In the genomic region with DNA sequence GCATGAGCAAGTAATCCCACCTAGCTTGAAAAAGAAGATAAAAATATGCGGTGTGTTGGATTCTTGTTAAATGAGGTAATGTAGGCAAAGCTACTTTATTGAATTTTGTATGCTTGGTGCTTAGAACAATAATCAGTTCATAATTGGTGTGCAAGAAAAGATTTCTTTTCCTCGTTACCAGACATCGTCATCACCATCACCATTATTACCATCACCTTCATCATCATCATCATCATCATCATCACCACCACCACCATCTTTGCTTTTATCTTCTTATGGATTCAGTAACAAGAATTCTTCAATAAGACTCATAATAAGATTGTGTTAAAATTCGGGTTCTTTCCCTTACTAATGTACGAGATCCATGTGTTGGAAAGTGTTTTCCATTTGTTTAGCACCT, we compare ENCODE assay signal across 27 cellular contexts.
"Had no signal": no experiment of that assay in that cellular context is flagged by ENCODE, and none has a peak within 500 bp of the region (broad histone marks: within the 10 kb centered on the region; RNA-seq: fewer than 3 reads in every experiment).

No MANE protein-coding gene starts in this region.

- H3K4me1 ChIP-seq: stomach, suprapubic skin, testis, thyroid gland, tibial artery, tibial nerve, transverse colon, upper lobe of left lung, upper lobe of right lung, uterus, vagina had no signal

- H3K27me3 ChIP-seq: stomach, testis, thyroid gland, tibial artery, tibial nerve, transverse colon, upper lobe of left lung, upper lobe of right lung, uterus, vagina had no signal

- FAIRE-seq: urothelium cell line had no signal

- ATAC-seq: stimulated activated effector memory CD8-positive, alpha-beta T cell treated with anti-CD3 and anti-CD28 coated beads, Interleukin-12 subunit alpha, Interleukin-12 subunit beta, amount 100 ng/mL, for 72 hours; stimulated activated memory B cell treated with anti-CD40 and anti-IgM and Interleukin-4, amounts not matched to agents 10 μg/mL and 1 μg/mL and 100 μg/mL, for 72 hours; stimulated activated naive B cell treated with anti-CD40 and anti-IgM and Interleukin-4, amounts not matched to agents 10 μg/mL and 1 μg/mL and 100 μg/mL, for 72 hours; stimulated activated naive CD8-positive, alpha-beta T cell treated with anti-CD3 and anti-CD28 coated beads, Interleukin-15, amount 100 ng/mL, for 72 hours; stimulated activated naive CD8-positive, alpha-beta T cell treated with anti-CD3 and anti-CD28 coated beads, Interleukin-15, Interleukin-2, amounts not matched to agents 100 U/mL and 50 U/mL, for 24 hours; upper lobe of right lung had no signal

- H3K4me3 ChIP-seq: stomach, suprapubic skin, testis, thoracic aorta, thyroid gland, tibial artery, tibial nerve, transverse colon, upper lobe of left lung, upper lobe of right lung, uterus, vagina had no signal

- H3K9me3 ChIP-seq: stomach, suprapubic skin, testis, thoracic aorta, thyroid gland, tibial artery, tibial nerve, upper lobe of left lung, upper lobe of right lung, uterus, vagina had no signal

- H3K27ac ChIP-seq: stomach, suprapubic skin, testis, thoracic aorta, thyroid gland, tibial artery, tibial nerve, transverse colon, upper lobe of left lung, upper lobe of right lung, uterus, vagina had no signal

- H3K36me3 ChIP-seq: stomach, suprapubic skin, thoracic aorta, thyroid gland, tibial artery, tibial nerve, transverse colon, upper lobe of left lung, upper lobe of right lung, uterus, vagina had no signal

- DNase-seq: stimulated activated CD4-positive, alpha-beta T cell treated with anti-CD3 and anti-CD28 coated beads, Interleukin-2, amount 100 ng/mL, for 48 hours; stimulated activated CD4-positive, alpha-beta T cell treated with anti-CD3 and anti-CD28 coated beads, Interleukin-4, amount 100 ng/mL, for 1 hour; stimulated activated CD4-positive, alpha-beta T cell treated with anti-CD3 and anti-CD28 coated beads, Interleukin-4, amount 100 ng/mL, for 24 hours; stimulated activated CD4-positive, alpha-beta T cell treated with anti-CD3 and anti-CD28 coated beads, Interleukin-4, amount 100 ng/mL, for 4 hours; stimulated activated CD8-positive, alpha-beta memory T cell treated with anti-CD3 and anti-CD28 coated beads, Interleukin-4, amount 100 ng/mL, for 48 hours; stimulated activated naive B cell treated with anti-CD40 and anti-IgM and Interleukin-4, amounts not matched to agents 10 μg/mL and 1 μg/mL and 100 μg/mL, for 72 hours; stimulated activated naive CD4-positive, alpha-beta T cell; stimulated activated naive CD4-positive, alpha-beta T cell treated with Interleukin-2 at 50 U/mL for 16 hours; stimulated activated naive CD8-positive, alpha-beta T cell treated with anti-CD3 and anti-CD28 coated beads, Interleukin-15, amount 100 ng/mL, for 72 hours; stimulated activated naive CD8-positive, alpha-beta T cell treated with anti-CD3 and anti-CD28 coated beads, Interleukin-15, Interleukin-2, amounts not matched to agents 100 U/mL and 50 U/mL, for 24 hours; stomach; substantia nigra; testis; thyroid gland; tibial artery; transverse colon; trophoblast cell; upper lobe of left lung; upper lobe of right lung; uterus had no signal
